ENCODE assay signal across 8 cellular contexts in the genomic region with DNA sequence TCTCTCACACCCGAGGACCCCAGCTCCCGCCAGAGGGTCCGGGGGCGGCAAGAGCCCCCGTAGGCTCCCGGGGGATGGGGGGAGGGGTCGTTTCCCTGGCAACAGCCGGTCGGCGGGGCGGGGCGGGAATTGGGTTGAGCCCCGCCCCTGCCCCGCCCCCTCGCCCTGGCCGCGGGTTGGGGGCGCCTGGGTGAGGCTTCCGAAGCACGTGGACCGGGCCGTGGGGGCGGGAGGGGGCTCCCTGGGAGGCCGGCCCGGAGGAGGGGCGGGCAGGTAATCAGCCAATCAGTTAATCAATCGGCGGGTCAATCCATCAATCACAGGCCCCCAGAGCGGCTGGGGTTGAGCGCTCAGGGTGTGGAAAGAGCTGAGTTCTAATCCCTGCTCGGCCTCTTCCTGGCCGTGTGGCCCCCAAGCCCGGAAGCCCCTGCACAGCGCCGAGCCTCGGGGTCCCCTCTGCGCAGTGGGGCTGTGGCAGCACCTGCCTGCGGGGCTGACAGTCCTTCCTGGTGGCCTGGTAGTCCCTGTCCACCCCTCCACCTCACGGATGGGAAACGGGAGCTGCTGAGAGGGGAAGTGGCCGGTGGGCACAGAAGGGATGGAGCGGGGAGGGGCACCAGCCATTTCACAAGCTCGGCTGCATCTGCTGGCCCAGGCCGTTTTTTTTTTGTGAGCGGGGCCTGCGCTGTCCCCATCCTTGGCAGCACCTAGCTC.
DNase-seq lines count a peak whose midpoint lies in the region; ATAC-seq and TF ChIP-seq lines count a peak whose summit lies in the region.

No MANE protein-coding gene starts in this region.

- H3K4me1 ChIP-seq in foreskin keratinocyte, result no peaks in the 10 kb centered on the region

- no peak for ATAC-seq in GM18498 (IDR thresholded peaks at IDR 0.05; ENCODE audit: unreplicated experiment)
- no peak for ATAC-seq in foreskin keratinocyte

- H3K27ac Mint-ChIP-seq in nephron, result peak overlapping the region; percentile 95 to 98 (median 96)

- TF ChIP-seq CTCF in AG09309 (IDR thresholded peaks at IDR 0.05; ENCODE audit: control insufficient read depth, insufficient read depth, low read depth, low read length, missing control alignments) (no peak), epithelial cell of esophagus (IDR thresholded peaks at IDR 0.05; ENCODE audit: insufficient read depth, low read depth, low read length, missing control alignments) (no peak), nephron (IDR thresholded peaks at IDR 0.05; ENCODE audit: unreplicated experiment in 3 of 3) (no peak), GM10266 (IDR thresholded peaks at IDR 0.05; ENCODE audit: control insufficient read depth, insufficient read depth, low read depth, missing control alignments) (no peak), foreskin keratinocyte (conservative IDR thresholded peaks at IDR 0.05) (no peak)

- peaks cover 32% of the 10 kb centered on the region for H3K4me1 Mint-ChIP-seq in nephron

- no peaks in the 10 kb centered on the region for H3K27me3 Mint-ChIP-seq in nephron (ENCODE audit: low read depth)

- H3K27me3 ChIP-seq in foreskin keratinocyte, result peaks cover 14% of the 10 kb centered on the region

- H3K4me3 Mint-ChIP-seq in nephron, result peak overlapping the region; percentile 65 to 81 (median 76)

- H3K4me3 ChIP-seq in AG09309 (ENCODE audit: control insufficient read depth, low read depth, low read length) (peak overlapping the region; percentile 52), epithelial cell of esophagus (ENCODE audit: low read length) (peak overlapping the region; percentile 35)

- H3K9me3 Mint-ChIP-seq in nephron, result peaks cover 4% of the 10 kb centered on the region

- no peaks in the 10 kb centered on the region for H3K36me3 Mint-ChIP-seq in nephron (ENCODE audit: low read depth)

- no peak overlapping the region for H3K27ac ChIP-seq in foreskin keratinocyte

- no peak for DNase-seq in AG09309 (ENCODE audit: low read depth)
- peak; percentile 34 for DNase-seq in NCI-H774 (lab: John Stamatoyannopoulos, UW)
- DNase-seq in epithelial cell of esophagus (ENCODE audit: low read depth), result no peak
- no peak for DNase-seq in dermis blood vessel endothelial cell
- DNase-seq in GM10266 (ENCODE audit: extremely low spot score), result no peak
- no peak for DNase-seq in foreskin keratinocyte
